2 cellular contexts compared by ENCODE assay signal in the genomic region with DNA sequence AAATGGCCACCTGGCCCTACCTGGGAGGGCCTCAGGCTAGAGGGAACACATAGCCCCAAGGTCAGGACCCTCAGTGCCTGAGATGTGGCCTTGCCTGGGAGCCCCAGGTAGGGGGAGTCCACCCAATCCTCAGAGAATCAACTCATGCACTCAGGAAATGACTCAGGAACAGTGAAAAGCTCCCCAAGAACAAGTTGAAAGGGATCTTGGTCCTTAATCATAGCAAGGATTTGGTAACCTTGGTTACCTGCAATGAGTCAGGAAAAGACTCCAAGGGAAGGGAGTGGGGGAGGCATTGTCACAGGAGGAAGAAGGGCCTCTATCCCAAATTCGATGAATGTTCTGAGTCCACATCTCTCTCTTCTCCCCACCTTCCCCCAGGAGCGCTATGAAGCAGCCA.
A peak's percentile ranks its signal among the peaks of the same experiment; 100 is the strongest.
TF ChIP-seq lines count a peak whose summit lies in the region.

No MANE protein-coding gene starts in this region.

TF ChIP-seq in A549, 52 proteins besides CTCF, POLR2A, EP300 and RAD21:
- TF ChIP-seq JUN (IDR thresholded peaks at IDR 0.05): no peak
- no peak for TF ChIP-seq SMC3 (IDR thresholded peaks at IDR 0.05)
- TF ChIP-seq HEYL (CRISPR knock-in tag; IDR thresholded peaks at IDR 0.05): no peak
- no peak for TF ChIP-seq KDM1A (IDR thresholded peaks at IDR 0.05; ENCODE audit: low read depth)
- no peak for TF ChIP-seq ZFP36 (IDR thresholded peaks at IDR 0.05; ENCODE audit: borderline replicate concordance, partially characterized antibody)
- TF ChIP-seq HOXB5 (CRISPR knock-in tag; IDR thresholded peaks at IDR 0.05): no peak
- no peak for TF ChIP-seq RNF2 (IDR thresholded peaks at IDR 0.05; ENCODE audit: borderline replicate concordance, low read depth)
- no peak for TF ChIP-seq JUNB (IDR thresholded peaks at IDR 0.05)
- TF ChIP-seq, protein P1, sequence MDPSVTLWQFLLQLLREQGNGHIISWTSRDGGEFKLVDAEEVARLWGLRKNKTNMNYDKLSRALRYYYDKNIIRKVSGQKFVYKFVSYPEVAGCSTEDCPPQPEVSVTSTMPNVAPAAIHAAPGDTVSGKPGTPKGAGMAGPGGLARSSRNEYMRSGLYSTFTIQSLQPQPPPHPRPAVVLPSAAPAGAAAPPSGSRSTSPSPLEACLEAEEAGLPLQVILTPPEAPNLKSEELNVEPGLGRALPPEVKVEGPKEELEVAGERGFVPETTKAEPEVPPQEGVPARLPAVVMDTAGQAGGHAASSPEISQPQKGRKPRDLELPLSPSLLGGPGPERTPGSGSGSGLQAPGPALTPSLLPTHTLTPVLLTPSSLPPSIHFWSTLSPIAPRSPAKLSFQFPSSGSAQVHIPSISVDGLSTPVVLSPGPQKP (IDR thresholded peaks at IDR 0.05; ENCODE audit: low read depth, low read length): no peak
- TF ChIP-seq CHD4 (IDR thresholded peaks at IDR 0.05; ENCODE audit: borderline replicate concordance): no peak
- no peak for TF ChIP-seq RFX5 (IDR thresholded peaks at IDR 0.05)
- TF ChIP-seq MAFK (IDR thresholded peaks at IDR 0.05; ENCODE audit: partially characterized antibody): no peak
- no peak for TF ChIP-seq FOSB (CRISPR knock-in tag; IDR thresholded peaks at IDR 0.05)
- TF ChIP-seq CEBPB (IDR thresholded peaks at IDR 0.05): no peak
- no peak for TF ChIP-seq HOXA7 (CRISPR knock-in tag; IDR thresholded peaks at IDR 0.05)
- no peak for TF ChIP-seq ZC3H11A (IDR thresholded peaks at IDR 0.05)
- TF ChIP-seq RARB (CRISPR knock-in tag; IDR thresholded peaks at IDR 0.05): no peak
- TF ChIP-seq, protein P2, sequence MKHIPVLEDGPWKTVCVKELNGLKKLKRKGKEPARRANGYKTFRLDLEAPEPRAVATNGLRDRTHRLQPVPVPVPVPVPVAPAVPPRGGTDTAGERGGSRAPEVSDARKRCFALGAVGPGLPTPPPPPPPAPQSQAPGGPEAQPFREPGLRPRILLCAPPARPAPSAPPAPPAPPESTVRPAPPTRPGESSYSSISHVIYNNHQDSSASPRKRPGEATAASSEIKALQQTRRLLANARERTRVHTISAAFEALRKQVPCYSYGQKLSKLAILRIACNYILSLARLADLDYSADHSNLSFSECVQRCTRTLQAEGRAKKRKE (CRISPR knock-in tag; IDR thresholded peaks at IDR 0.05; ENCODE audit: low read depth): no peak
- no peak for TF ChIP-seq MYC (IDR thresholded peaks at IDR 0.05; ENCODE audit: borderline replicate concordance, low read length)
TF ChIP-seq in A549: peak in this region for 0.

TF ChIP-seq in K562, 482 proteins besides CTCF, POLR2A, EP300 and RAD21:
- no peak for TF ChIP-seq ZNF655 (CRISPR knock-in tag; IDR thresholded peaks at IDR 0.05)
- TF ChIP-seq NR4A1 (CRISPR knock-in tag; IDR thresholded peaks at IDR 0.05): no peak
- TF ChIP-seq NR4A1 (tag; IDR thresholded peaks at IDR 0.05): no peak
- TF ChIP-seq STAT5A (IDR thresholded peaks at IDR 0.05; ENCODE audit: borderline replicate concordance, low read length): no peak
- TF ChIP-seq ZNF79 (CRISPR knock-in tag; IDR thresholded peaks at IDR 0.05; ENCODE audit: low read depth): peak; percentile 51; the same call in 1 of the 2 replicates
- no peak for TF ChIP-seq ZBTB9 (CRISPR knock-in tag; IDR thresholded peaks at IDR 0.05)
- TF ChIP-seq, protein P3, sequence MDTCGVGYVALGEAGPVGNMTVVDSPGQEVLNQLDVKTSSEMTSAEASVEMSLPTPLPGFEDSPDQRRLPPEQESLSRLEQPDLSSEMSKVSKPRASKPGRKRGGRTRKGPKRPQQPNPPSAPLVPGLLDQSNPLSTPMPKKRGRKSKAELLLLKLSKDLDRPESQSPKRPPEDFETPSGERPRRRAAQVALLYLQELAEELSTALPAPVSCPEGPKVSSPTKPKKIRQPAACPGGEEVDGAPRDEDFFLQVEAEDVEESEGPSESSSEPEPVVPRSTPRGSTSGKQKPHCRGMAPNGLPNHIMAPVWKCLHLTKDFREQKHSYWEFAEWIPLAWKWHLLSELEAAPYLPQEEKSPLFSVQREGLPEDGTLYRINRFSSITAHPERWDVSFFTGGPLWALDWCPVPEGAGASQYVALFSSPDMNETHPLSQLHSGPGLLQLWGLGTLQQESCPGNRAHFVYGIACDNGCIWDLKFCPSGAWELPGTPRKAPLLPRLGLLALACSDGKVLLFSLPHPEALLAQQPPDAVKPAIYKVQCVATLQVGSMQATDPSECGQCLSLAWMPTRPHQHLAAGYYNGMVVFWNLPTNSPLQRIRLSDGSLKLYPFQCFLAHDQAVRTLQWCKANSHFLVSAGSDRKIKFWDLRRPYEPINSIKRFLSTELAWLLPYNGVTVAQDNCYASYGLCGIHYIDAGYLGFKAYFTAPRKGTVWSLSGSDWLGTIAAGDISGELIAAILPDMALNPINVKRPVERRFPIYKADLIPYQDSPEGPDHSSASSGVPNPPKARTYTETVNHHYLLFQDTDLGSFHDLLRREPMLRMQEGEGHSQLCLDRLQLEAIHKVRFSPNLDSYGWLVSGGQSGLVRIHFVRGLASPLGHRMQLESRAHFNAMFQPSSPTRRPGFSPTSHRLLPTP (IDR thresholded peaks at IDR 0.05; ENCODE audit: borderline replicate concordance, extremely low read depth, insufficient read length): no peak
- no peak for TF ChIP-seq TBL1XR1 (IDR thresholded peaks at IDR 0.05; ENCODE audit: low read length in 2 of 2)
- TF ChIP-seq CEBPB (tag; IDR thresholded peaks at IDR 0.05): no peak
- TF ChIP-seq SRSF9 (IDR thresholded peaks at IDR 0.05; ENCODE audit: borderline replicate concordance, low read depth, low read length): no peak
- no peak for TF ChIP-seq ATF4 (CRISPR knock-in tag; IDR thresholded peaks at IDR 0.05)
- no peak for TF ChIP-seq MED1 (CRISPR knock-in tag; IDR thresholded peaks at IDR 0.05; ENCODE audit: borderline replicate concordance)
- TF ChIP-seq DEAF1 (CRISPR knock-in tag; IDR thresholded peaks at IDR 0.05): no peak
- TF ChIP-seq HLTF (IDR thresholded peaks at IDR 0.05): no peak
- no peak for TF ChIP-seq NR2C1 (IDR thresholded peaks at IDR 0.05)
- no peak for TF ChIP-seq NR2C1 (tag; IDR thresholded peaks at IDR 0.05)
- TF ChIP-seq ZNF124 (CRISPR knock-in tag; IDR thresholded peaks at IDR 0.05): no peak
- no peak for TF ChIP-seq RFX7 (CRISPR knock-in tag; IDR thresholded peaks at IDR 0.05)
- TF ChIP-seq RFX1 (IDR thresholded peaks at IDR 0.05): peak; percentile 83
